ENCODE assay signal across 9 cellular contexts in genomic region chr11:122808494-122808893, GRCh38. TPM values are rescaled to one million over a fixed set of nuclear protein-coding genes. Genes with fewer than 3 reads are reported as not detected.
DNase-seq lines count a peak whose midpoint lies in the region; ATAC-seq and TF ChIP-seq lines count a peak whose summit lies in the region.
"Had no signal": no experiment of that assay in that cellular context is flagged by ENCODE, and none has a peak within 500 bp of the region (broad histone marks: within the 10 kb centered on the region; RNA-seq: fewer than 3 reads in every experiment).

No MANE protein-coding gene starts in this region.

- no peaks in the 10 kb centered on the region for H4K20me1 ChIP-seq in GM23248 (ENCODE audit: insufficient read depth)

- ATAC-seq in GM18498 (IDR thresholded peaks at IDR 0.05; ENCODE audit: unreplicated experiment) = peak; percentile 84
- ATAC-seq: mucosa of descending colon had no signal

- intact Hi-C loops in uterus (cut with DNase I; ENCODE audit: low total_unique reads) = no loop called here

- CTCF ChIA-PET in HEK293T (lab: Yijun Ruan, JAX) = interaction anchor here (0.7 to 2.6 kb wide), 5 partner anchors 12 to 228 kb away, joined by 3 to 11 read pairs (median 3); no protein-coding TSS in a partner anchor

- peak overlapping the region; percentile 44 for H3K9ac ChIP-seq in GM23248

- POLR2A ChIA-PET in HEK293T (lab: Yijun Ruan, JAX) = no interaction called here

- H3K9me3 ChIP-seq in GM23248 (ENCODE audit: low read depth) (no peaks in the 10 kb centered on the region), uterus (no peaks in the 10 kb centered on the region)
- H3K9me3 ChIP-seq: mucosa of descending colon had no signal

- H3F3A ChIP-seq in GM23248 (ENCODE audit: insufficient read depth) = peaks cover 38% of the 10 kb centered on the region

- TF ChIP-seq CTCF in NB4 (IDR thresholded peaks at IDR 0.05; ENCODE audit: low read depth, low read length) (no peak), uterus (IDR thresholded peaks at IDR 0.05) (no peak)

- peak; percentile 79 for DNase-seq in GM23248
- peak; percentile 91 for DNase-seq in NB4 (ENCODE audit: low read depth)
- DNase-seq in fibroblast of peridontal ligament (ENCODE audit: extremely low read depth) = peak; percentile 51
- DNase-seq in uterus = peak in 1 of 2 donors; percentile 39
- no peak for DNase-seq in NCI-H2081 treated with DMSO at 0.1 percent for 48 hours (lab: John Stamatoyannopoulos, UW)
- no peak for DNase-seq in activated CD8-positive, alpha-beta memory T cell treated with anti-CD3 and anti-CD28 coated beads for 24 hours
- DNase-seq in HEK293T (ENCODE audit: extremely low spot score) = no peak

- H3K36me3 ChIP-seq in GM23248 (ENCODE audit: low read depth) (peaks cover 3% of the 10 kb centered on the region; the same call in 1 of the 2 replicates), uterus (no peaks in the 10 kb centered on the region)

- 53 to 62% methylated on average over 2 of the region's 2 CpGs for WGBS in GM23248 (ENCODE audit: low coverage in 1 of 2, low lambda C conversion rate in 2 of 2, missing lambda C conversion rate in 2 of 2), 2 experiments

- H3K9me2 ChIP-seq in GM23248 (ENCODE audit: insufficient read depth) = no peaks in the 10 kb centered on the region

- H3K4me1 ChIP-seq in GM23248 (ENCODE audit: insufficient read depth) = peaks cover 39% of the 10 kb centered on the region
- H3K4me1 ChIP-seq in uterus = no peaks in the 10 kb centered on the region

- H3K27me3 ChIP-seq in GM23248 (replicated peaks; ENCODE audit: insufficient read depth) = no peaks in the 10 kb centered on the region
- H3K27me3 ChIP-seq in uterus = no peaks in the 10 kb centered on the region

- no peaks in the 10 kb centered on the region for H3K79me2 ChIP-seq in GM23248 (ENCODE audit: insufficient read depth)

- in situ Hi-C loops in GM23248 (cut with MboI) = no loop called here

- H3K4me3 ChIP-seq in GM23248 (no peak overlapping the region), NB4 (ENCODE audit: low read depth, low read length) (peak overlapping the region; percentile 1), uterus (no peak overlapping the region)
- H3K4me3 ChIP-seq: mucosa of descending colon had no signal

- TF ChIP-seq POLR2A in NB4 (IDR thresholded peaks at IDR 0.05; ENCODE audit: extremely low read depth, insufficient read length) (no peak), uterus (IDR thresholded peaks at IDR 0.05) (no peak)

- H3K4me2 ChIP-seq in GM23248 (ENCODE audit: unreplicated experiment) = peak overlapping the region; percentile 52

- peak overlapping the region; percentile 63 for H2AFZ ChIP-seq in GM23248

- H3K27ac ChIP-seq in GM23248 (peak overlapping the region; percentile 71), uterus (peak overlapping the region; percentile 61 to 80)

TF ChIP-seq in HEK293T, 16 proteins besides CTCF, POLR2A, EP300 and RAD21:
- TF ChIP-seq FOXK2 (IDR thresholded peaks at IDR 0.05) = no peak
- TF ChIP-seq BHLHE40 (IDR thresholded peaks at IDR 0.05; ENCODE audit: borderline replicate concordance) = no peak
- TF ChIP-seq, protein P1, sequence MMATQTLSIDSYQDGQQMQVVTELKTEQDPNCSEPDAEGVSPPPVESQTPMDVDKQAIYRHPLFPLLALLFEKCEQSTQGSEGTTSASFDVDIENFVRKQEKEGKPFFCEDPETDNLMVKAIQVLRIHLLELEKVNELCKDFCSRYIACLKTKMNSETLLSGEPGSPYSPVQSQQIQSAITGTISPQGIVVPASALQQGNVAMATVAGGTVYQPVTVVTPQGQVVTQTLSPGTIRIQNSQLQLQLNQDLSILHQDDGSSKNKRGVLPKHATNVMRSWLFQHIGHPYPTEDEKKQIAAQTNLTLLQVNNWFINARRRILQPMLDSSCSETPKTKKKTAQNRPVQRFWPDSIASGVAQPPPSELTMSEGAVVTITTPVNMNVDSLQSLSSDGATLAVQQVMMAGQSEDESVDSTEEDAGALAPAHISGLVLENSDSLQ (IDR thresholded peaks at IDR 0.05) = no peak
- TF ChIP-seq ARNT (IDR thresholded peaks at IDR 0.05) = no peak

RNA-seq across cellular contexts. Expression of gene CRTAM, which starts 29.8 kb away (rescaled TPM):
- not detected in 2 replicates for total RNA-seq in GM23248 (2014; rRNA removed; shearing (Covaris generic))
- not detected in 2 replicates for polyA plus RNA-seq in GM23248 (2016; fragmentation: Nextera tagmentation; extraction: Ambion mirVana)
- under 1 TPM in 1 of 4 donors, not detected in 3; 0.69 TPM for total RNA-seq in uterus

Comparison
In these comparisons a context has a peak if more than half of its experiments do, and no peak if none do; other contexts are left out.
1. DNase-seq: peak in GM23248 (single experiment), NB4 (single experiment) and fibroblast of peridontal ligament (single experiment); none in NCI-H2081 treated with DMSO at 0.1 percent for 48 hours (single experiment), activated CD8-positive, alpha-beta memory T cell treated with anti-CD3 and anti-CD28 coated beads for 24 hours (single experiment) and HEK293T (single experiment).